ENCODE assay signal across 19 cellular contexts in the genomic region with DNA sequence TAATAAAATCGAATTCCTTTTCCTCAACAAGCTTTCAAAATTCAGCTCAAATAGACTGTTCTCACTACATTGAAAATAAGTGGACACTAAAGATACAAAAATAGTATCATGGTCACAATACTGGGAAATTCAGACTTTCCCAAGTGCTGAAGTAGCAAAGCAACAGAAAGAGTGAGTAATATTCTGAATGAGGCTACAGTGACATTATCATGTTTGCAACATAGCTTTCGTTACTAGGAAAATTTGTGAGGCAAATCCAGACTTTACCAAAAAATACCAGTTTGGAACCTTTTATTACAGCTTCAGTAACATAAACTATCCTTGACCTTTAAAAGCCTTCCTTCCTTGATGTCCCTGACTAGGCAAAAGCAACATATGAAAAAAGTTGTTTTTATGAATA.
DNase-seq lines count a peak whose midpoint lies in the region; ATAC-seq, FAIRE-seq and TF ChIP-seq lines count a peak whose summit lies in the region.
"Had no signal": no experiment of that assay in that cellular context is flagged by ENCODE, and none has a peak within 500 bp of the region (broad histone marks: within the 10 kb centered on the region; RNA-seq: fewer than 3 reads in every experiment).

No MANE protein-coding gene starts in this region.

- BruUV-seq in mammary epithelial cell (replicated peaks; lab: Mats Ljungman, UMichigan), result no TSS peak

- H3K36me3 ChIP-seq in astrocyte (ENCODE audit: insufficient read depth, low read length), result no peaks in the 10 kb centered on the region
- no peaks in the 10 kb centered on the region for H3K36me3 ChIP-seq in lung (ENCODE audit: control insufficient read depth in 2 of 2, insufficient read depth in 2 of 2, low read length in 2 of 2)
- no peaks in the 10 kb centered on the region for H3K36me3 ChIP-seq in mammary epithelial cell (ENCODE audit: insufficient read depth, low read length)

- ATAC-seq in lung (ENCODE audit: insufficient read depth, low FRiP score) (peak; percentile 23), GM18870 (IDR thresholded peaks at IDR 0.05; ENCODE audit: unreplicated experiment) (no peak)

- H3K27ac ChIP-seq in astrocyte (ENCODE audit: low read depth, low read length) (no peak overlapping the region), lung (ENCODE audit: low read depth in 1 of 2, low read length in 1 of 2) (no peak overlapping the region), mammary epithelial cell (ENCODE audit: insufficient read depth, low read depth, low read length) (no peak overlapping the region)
- H3K27ac ChIP-seq: 22Rv1, HL-60 had no signal

- peaks cover 32% of the 10 kb centered on the region for H3K4me1 Mint-ChIP-seq in astrocyte (ENCODE audit: low read depth, unreplicated experiment)

- 54 to 72% methylated on average over 2 of the region's 2 CpGs for WGBS in lung, 2 donors
- WGBS in mammary epithelial cell (ENCODE audit: low coverage, missing lambda C conversion rate), result 49% methylated on average over 2 of the region's 2 CpGs

- CTCF ChIA-PET in mammary epithelial cell (lab: Charles Lee; ENCODE audit: low non-redundant PET), result no interaction called here

- H3K4me1 ChIP-seq in astrocyte (ENCODE audit: insufficient read depth, low read length) (no peaks in the 10 kb centered on the region), lung (ENCODE audit: control insufficient read depth in 2 of 2, insufficient read depth in 2 of 2, low read length in 2 of 2) (peaks cover 0 to 2% of the 10 kb centered on the region in 2 donors), mammary epithelial cell (ENCODE audit: insufficient read depth, low read length) (no peaks in the 10 kb centered on the region)

- DNase-seq in DMS 273 (lab: John Stamatoyannopoulos, UW; ENCODE audit: unreplicated experiment) (peak; percentile 6), DMS 273 treated with DMSO at 0.1 percent for 48 hours (lab: John Stamatoyannopoulos, UW) (no peak), astrocyte (ENCODE audit: low read depth) (no peak), lung (ENCODE audit: low spot score) (no peak), stromal cell of bone marrow (ENCODE audit: low read depth) (peak; percentile 56), mammary epithelial cell (no peak), posterior vena cava (ENCODE audit: low spot score) (no peak)
- DNase-seq: activated T-cell treated with anti-CD3 and anti-CD28 coated beads, Interleukin-2, amount 50 U/mL, for 48 hours; HCEC 1CT; hypothalamus; midbrain; MV-4-11; NCI-H2029 treated with DMSO at 0.1 percent for 48 hours had no signal

- no peak for FAIRE-seq in astrocyte (lab: Jason Lieb, UNC)
- FAIRE-seq: G401.6 had no signal

- dilution Hi-C loops in mammary epithelial cell (cut with HindIII; ENCODE audit: low sequenced_read_pairs), result no loop called here

- no peak overlapping the region for H2AFZ ChIP-seq in astrocyte (ENCODE audit: low read depth, low read length)
- no peak overlapping the region for H2AFZ ChIP-seq in mammary epithelial cell (ENCODE audit: low read depth, low read length)

- H3K4me3 Mint-ChIP-seq in astrocyte (ENCODE audit: unreplicated experiment), result peak overlapping the region; percentile 4
- H3K4me3 Mint-ChIP-seq: central memory CD8-positive, alpha-beta T cell; neural crest cell had no signal

- no peaks in the 10 kb centered on the region for H3K36me3 Mint-ChIP-seq in astrocyte (ENCODE audit: low read depth, unreplicated experiment)

- in situ Hi-C loops in mammary epithelial cell (cut with MboI; ENCODE audit: low sequenced_read_pairs in 2 of 2), result loop anchor here (25.0 kb wide), 2 partner anchors 516 to 541 kb away; partner anchors contain the start of gene ARRDC3 (in 1 of the 2)

- H3K79me2 ChIP-seq in astrocyte (ENCODE audit: insufficient read depth, low read length) (no peaks in the 10 kb centered on the region), mammary epithelial cell (ENCODE audit: insufficient read depth, low read length) (no peaks in the 10 kb centered on the region)

- no peaks in the 10 kb centered on the region for H3K9me3 Mint-ChIP-seq in astrocyte (ENCODE audit: unreplicated experiment)
- H3K9me3 Mint-ChIP-seq: central memory CD8-positive, alpha-beta T cell; neural crest cell had no signal

- H3K27me3 ChIP-seq in astrocyte (ENCODE audit: insufficient read depth, low read length) (no peaks in the 10 kb centered on the region), lung (ENCODE audit: control insufficient read depth, insufficient read depth) (no peaks in the 10 kb centered on the region), mammary epithelial cell (ENCODE audit: insufficient read depth, low read length) (peaks cover 2% of the 10 kb centered on the region)

- H3K9me3 ChIP-seq in astrocyte (ENCODE audit: insufficient read depth, low read depth, low read length) (no peaks in the 10 kb centered on the region), lung (ENCODE audit: control insufficient read depth in 2 of 2, insufficient read depth in 1 of 2, low read length in 1 of 2) (no peaks in the 10 kb centered on the region), mammary epithelial cell (replicated peaks; ENCODE audit: insufficient read depth, low read length) (no peaks in the 10 kb centered on the region)

- TF ChIP-seq CTCF in astrocyte (IDR thresholded peaks at IDR 0.05; ENCODE audit: insufficient read depth, low read depth, low read length) (no peak), lung (IDR thresholded peaks at IDR 0.05; ENCODE audit: control extremely low read depth, extremely low read depth) (no peak), mammary epithelial cell (conservative IDR thresholded peaks at IDR 0.05 in 1 of 2, IDR thresholded peaks at IDR 0.05 in 1 of 2; ENCODE audit: extremely low read depth in 1 of 2, insufficient read depth in 1 of 2, low read depth in 1 of 2, low read length in 2 of 2) (no peak)

- H3K27me3 Mint-ChIP-seq in astrocyte (ENCODE audit: low read depth, unreplicated experiment), result no peaks in the 10 kb centered on the region

- intact Hi-C loops in mammary epithelial cell (cut with micrococcal nuclease), result no loop called here
- intact Hi-C loops in posterior vena cava (cut with DNase I), result no loop called here

- H3K4me3 ChIP-seq in astrocyte (ENCODE audit: insufficient read depth, low read depth, low read length) (no peak overlapping the region), lung (no peak overlapping the region), mammary epithelial cell (replicated peaks in 1 of 3; ENCODE audit: insufficient read depth in 1 of 3, low read depth in 2 of 3, low read length in 3 of 3) (no peak overlapping the region)

- H3K4me2 ChIP-seq in astrocyte (ENCODE audit: low read length) (no peak overlapping the region), mammary epithelial cell (ENCODE audit: insufficient read depth, low read depth, low read length) (no peak overlapping the region)

- H3K9ac ChIP-seq in astrocyte (ENCODE audit: low read length) (no peak overlapping the region), mammary epithelial cell (ENCODE audit: insufficient read depth, low read length) (no peak overlapping the region)

- H4K20me1 ChIP-seq in astrocyte (ENCODE audit: insufficient read depth, low read length) (no peaks in the 10 kb centered on the region), mammary epithelial cell (ENCODE audit: insufficient read depth, low read length) (no peaks in the 10 kb centered on the region)

- no peak overlapping the region for H3K27ac Mint-ChIP-seq in astrocyte (ENCODE audit: unreplicated experiment)

Comparison
In these comparisons a context has a peak if more than half of its experiments do, and no peak if none do; other contexts are left out.
1. DNase-seq: peak in DMS 273 (single experiment) and stromal cell of bone marrow (single experiment); none in DMS 273 treated with DMSO at 0.1 percent for 48 hours (single experiment), astrocyte (single experiment), lung (single experiment), mammary epithelial cell (single experiment) and posterior vena cava (single experiment).